Comparison of ENCODE assay signal across 21 cellular contexts in the genomic region with DNA sequence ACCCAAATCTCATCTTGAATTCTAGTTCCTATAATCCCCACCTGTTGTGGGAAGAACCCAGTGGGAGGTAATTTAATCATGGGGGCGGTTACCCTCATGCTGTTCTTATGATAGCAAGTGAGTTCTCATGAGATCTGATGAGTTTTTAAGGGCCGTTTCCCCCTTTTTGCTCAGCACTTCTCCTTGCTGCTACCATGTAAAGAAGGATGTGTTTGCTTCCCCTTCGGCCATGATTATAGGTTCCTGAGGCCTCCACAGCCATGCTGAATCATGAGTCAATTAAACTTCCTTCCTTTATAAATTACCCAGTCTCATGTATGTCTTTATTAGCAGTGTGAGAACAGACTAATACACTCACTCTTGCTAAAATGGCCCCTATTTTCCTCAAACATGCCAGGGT.
"Had no signal": no experiment of that assay in that cellular context is flagged by ENCODE, and none has a peak within 500 bp of the region (broad histone marks: within the 10 kb centered on the region; RNA-seq: fewer than 3 reads in every experiment).

No MANE protein-coding gene starts in this region.

- DNase-seq: IMR-90, Karpas-422, KG1, MG63, NCI-H1092, NCI-H1105 treated with DMSO at 0.1 percent for 48 hours, NCI-H1417 treated with DMSO at 0.1 percent for 48 hours, NCI-H146, NCI-H1694 treated with DMSO at 0.1 percent for 48 hours, NCI-H1930, NCI-H2081, NCI-H2107, NCI-H2227 treated with DMSO at 0.1 percent for 48 hours, NCI-H524, NCI-H69, NCI-H774, PC-3, SHP77 had no signal

- H3K36me3 ChIP-seq: MG63 had no signal

- H3K27me3 ChIP-seq: MG63 had no signal

- H3K4me3 ChIP-seq: MG63 had no signal

- H3K9me3 ChIP-seq: MG63 had no signal

- ATAC-seq: HepG2, Panc1, PC-3 had no signal

- H3K27ac ChIP-seq: RWPE1 had no signal
